35 cellular contexts compared by ENCODE assay signal in the genomic region with DNA sequence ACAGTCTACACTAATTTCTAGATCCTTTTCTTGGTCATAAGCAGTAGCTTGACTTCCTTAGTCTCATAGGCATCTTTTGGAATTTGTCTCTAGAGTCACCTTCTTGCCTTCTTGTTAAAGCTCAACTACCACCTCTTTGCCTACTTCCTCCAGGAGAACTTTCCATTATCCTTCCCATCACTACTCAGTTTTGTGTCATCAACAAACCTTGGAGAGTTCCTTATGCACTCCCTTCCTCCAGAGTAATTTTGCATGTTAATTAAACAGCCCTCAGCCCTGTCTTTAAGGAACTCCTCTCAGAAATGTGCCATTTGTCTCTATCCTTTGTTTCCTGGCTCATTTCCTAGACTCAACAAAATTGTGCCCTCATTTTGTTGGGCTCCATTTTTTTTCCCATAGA.
"Had no signal": no experiment of that assay in that cellular context is flagged by ENCODE, and none has a peak within 500 bp of the region (broad histone marks: within the 10 kb centered on the region; RNA-seq: fewer than 3 reads in every experiment).

No MANE protein-coding gene starts in this region.

- DNase-seq: Karpas-422, Kasumi-1, MG63, MM.1S, MV-4-11, NCI-H1048, NCI-H1092, NCI-H1092 treated with DMSO at 0.1 percent for 48 hours, NCI-H1105, NCI-H1105 treated with DMSO at 0.1 percent for 48 hours, NCI-H1417, NCI-H1417 treated with DMSO at 0.1 percent for 48 hours, NCI-H1436, NCI-H1436 treated with DMSO at 0.1 percent for 48 hours, NCI-H146, NCI-H1694, NCI-H1694 treated with DMSO at 0.1 percent for 48 hours, NCI-H187, NCI-H187 treated with DMSO at 0.1 percent for 48 hours, NCI-H1930, NCI-H2029, NCI-H2029 treated with DMSO at 0.1 percent for 48 hours, NCI-H2081, NCI-H2081 treated with DMSO at 0.1 percent for 48 hours, NCI-H2107, NCI-H2171, NCI-H2171 treated with DMSO at 0.1 percent for 48 hours, NCI-H2227 treated with DMSO at 0.1 percent for 48 hours, NCI-H226, NCI-H345, NCI-H446, NCI-H446 treated with DMSO at 0.1 percent for 48 hours, NCI-H510A, NCI-H510A treated with DMSO at 0.1 percent for 48 hours, NCI-H524 had no signal

- H3K9me3 ChIP-seq: MG63 had no signal

- H3K4me3 ChIP-seq: MG63 had no signal

- H3K36me3 ChIP-seq: MG63 had no signal
